In the genomic region with DNA sequence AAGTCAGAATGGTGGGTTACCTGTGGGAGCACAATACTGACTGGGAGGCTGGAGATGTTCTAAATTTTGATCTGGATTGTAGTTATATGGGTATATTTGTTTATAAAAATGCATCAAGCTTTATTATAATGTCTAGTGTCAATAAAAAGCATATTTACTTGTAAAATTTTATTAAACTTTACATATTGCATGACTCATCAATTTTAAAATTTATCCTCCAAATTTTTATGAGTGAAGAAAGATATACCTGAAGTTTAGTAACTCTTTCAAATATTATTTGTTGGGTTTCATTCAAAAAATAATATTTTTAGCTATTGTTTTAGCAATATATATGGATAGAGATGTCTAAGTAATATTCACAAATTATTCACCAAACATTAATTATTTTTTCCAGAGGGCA, we compare ENCODE assay signal across 29 cellular contexts.
"Had no signal": no experiment of that assay in that cellular context is flagged by ENCODE, and none has a peak within 500 bp of the region (broad histone marks: within the 10 kb centered on the region; RNA-seq: fewer than 3 reads in every experiment).

No MANE protein-coding gene starts in this region.

- H3K4me1 ChIP-seq: colonic mucosa, esophagus squamous epithelium, lower lobe of right lung had no signal

- H3K36me3 Mint-ChIP-seq: immature natural killer cell, mesothelial cell of epicardium, naive B cell had no signal

- H3K27ac ChIP-seq: colonic mucosa, epithelial cell of prostate, hepatocyte had no signal

- H2AFZ ChIP-seq: hepatocyte had no signal

- DNase-seq: colonic mucosa; cortex of kidney; effector CD8-positive, alpha-beta T cell; effector memory CD8-positive, alpha-beta T cell; endodermal cell; erythroblast; esophagus squamous epithelium; foreskin fibroblast; foreskin melanocyte; gastrocnemius medialis; heart left ventricle; hypothalamus; immature natural killer cell; islet precursor cell; kidney; kidney glomerular epithelial cell; left colon; left ventricle myocardium superior; lower lobe of right lung; mesenchymal stem cell; mucosa of descending colon; naive B cell had no signal

- H3K79me2 ChIP-seq: hepatocyte had no signal

- ATAC-seq: effector memory CD8-positive, alpha-beta T cell; esophagus mucosa; gastrocnemius medialis; left colon; left lobe of liver; mucosa of descending colon had no signal

- H3K27me3 Mint-ChIP-seq: dendritic cell treated with granulocyte-macrophage colony-stimulating factor and Interleukin-4, amounts not matched to agents 40 ng/mL and 50 ng/mL, for 4 days had no signal

- H3K4me3 Mint-ChIP-seq: dendritic cell treated with granulocyte-macrophage colony-stimulating factor and Interleukin-4, amounts not matched to agents 40 ng/mL and 50 ng/mL, for 4 days; effector memory CD8-positive, alpha-beta T cell; endodermal cell; immature natural killer cell; mesothelial cell of epicardium had no signal

- H3K4me3 ChIP-seq: colonic mucosa, esophagus squamous epithelium, gastrocnemius medialis, heart left ventricle, hepatocyte, lower lobe of right lung, mucosa of descending colon had no signal

- H3K27me3 ChIP-seq: colonic mucosa, esophagus squamous epithelium, gastrocnemius medialis, hepatocyte had no signal

- FAIRE-seq: endometrium, kidney had no signal

- H3K36me3 ChIP-seq: colonic mucosa, esophagus squamous epithelium, gastrocnemius medialis, heart left ventricle, lower lobe of right lung had no signal

- H3K9me3 Mint-ChIP-seq: dendritic cell treated with granulocyte-macrophage colony-stimulating factor and Interleukin-4, amounts not matched to agents 40 ng/mL and 50 ng/mL, for 4 days; effector memory CD8-positive, alpha-beta T cell; mesothelial cell of epicardium had no signal

- H3K9me3 ChIP-seq: colonic mucosa, esophagus squamous epithelium, gastrocnemius medialis, lower lobe of right lung, mucosa of descending colon had no signal

- H3K4me1 Mint-ChIP-seq: endodermal cell, immature natural killer cell, mesothelial cell of epicardium, naive B cell had no signal

- H3K4me2 ChIP-seq: hepatocyte had no signal

- H3K27ac Mint-ChIP-seq: dendritic cell treated with granulocyte-macrophage colony-stimulating factor and Interleukin-4, amounts not matched to agents 40 ng/mL and 50 ng/mL, for 4 days; effector memory CD8-positive, alpha-beta T cell; endodermal cell; immature natural killer cell; mesothelial cell of epicardium; naive B cell had no signal
